ENCODE assay signal across 2 cellular contexts in genomic region chr10:26738354-26738753, GRCh38.
TF ChIP-seq lines count a peak whose summit lies in the region.

No MANE protein-coding gene starts in this region.

TF ChIP-seq in HepG2, 621 proteins besides CTCF, POLR2A, EP300 and RAD21 (continues in another document):
- TF ChIP-seq FOXA3 (CRISPR knock-in tag; IDR thresholded peaks at IDR 0.05) (peak; percentile 48), ZNF17 (CRISPR knock-in tag; IDR thresholded peaks at IDR 0.05) (no peak), ZNF138 (CRISPR knock-in tag; IDR thresholded peaks at IDR 0.05; ENCODE audit: low read depth) (no peak), TEAD3 (CRISPR knock-in tag; optimal IDR thresholded peaks at IDR 0.05; ENCODE audit: borderline replicate concordance) (peak; percentile 21), NFE2L1 (CRISPR knock-in tag; IDR thresholded peaks at IDR 0.05; ENCODE audit: borderline replicate concordance) (no peak), GATAD2A (CRISPR knock-in tag; IDR thresholded peaks at IDR 0.05) (peak; percentile 49; the same call in 1 of the 2 replicates), PAXIP1 (CRISPR knock-in tag; conservative IDR thresholded peaks at IDR 0.05) (0 out of 2 replicates have a peak, but pooled peaks have one; percentile 35), PRDM4 (CRISPR knock-in tag; IDR thresholded peaks at IDR 0.05; ENCODE audit: borderline replicate concordance) (no peak), ARID5B (CRISPR knock-in tag; IDR thresholded peaks at IDR 0.05) (peak; percentile 45; the same call in 1 of the 2 replicates), HNF4A (CRISPR knock-in tag; IDR thresholded peaks at IDR 0.05) (peak; percentile 59), GRHL1 (CRISPR knock-in tag; conservative IDR thresholded peaks at IDR 0.05) (no peak)

TF ChIP-seq in SK-N-SH, 30 proteins besides CTCF, POLR2A, EP300 and RAD21:
- TF ChIP-seq SIN3A (IDR thresholded peaks at IDR 0.05; ENCODE audit: borderline replicate concordance, low read depth, low read length): no peak
- no peak for TF ChIP-seq NFIC (IDR thresholded peaks at IDR 0.05; ENCODE audit: borderline replicate concordance)
- TF ChIP-seq MXI1 (IDR thresholded peaks at IDR 0.05; ENCODE audit: low read depth, low read length): no peak
- no peak for TF ChIP-seq POLR2AphosphoS5 (IDR thresholded peaks at IDR 0.05; ENCODE audit: low read depth, low read length)
- no peak for TF ChIP-seq TCF12 (IDR thresholded peaks at IDR 0.05)
- no peak for TF ChIP-seq MAX (IDR thresholded peaks at IDR 0.05; ENCODE audit: low read depth)
- TF ChIP-seq RCOR1 (IDR thresholded peaks at IDR 0.05; ENCODE audit: low read length): no peak
- no peak for TF ChIP-seq JUND (IDR thresholded peaks at IDR 0.05)
